9 cellular contexts compared by ENCODE assay signal in the genomic region with DNA sequence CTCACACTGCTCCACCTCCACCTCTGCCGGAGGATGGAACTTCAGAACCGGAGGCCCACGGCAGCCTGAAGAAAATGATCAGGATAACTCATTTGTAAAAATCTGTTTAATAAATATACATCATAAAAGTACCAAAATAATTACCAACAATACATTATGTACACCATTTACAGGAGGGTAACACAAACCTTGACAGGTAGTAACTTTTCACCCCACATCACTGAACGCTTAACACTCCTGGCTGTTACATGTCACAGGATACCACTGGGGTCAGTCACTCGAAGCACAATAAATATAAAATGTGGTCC. TPM values are rescaled to one million over a fixed set of nuclear protein-coding genes. Genes with fewer than 3 reads are reported as not detected.
DNase-seq lines count a peak whose midpoint lies in the region; ATAC-seq, FAIRE-seq and TF ChIP-seq lines count a peak whose summit lies in the region.
"Had no signal": no experiment of that assay in that cellular context is flagged by ENCODE, and none has a peak within 500 bp of the region (broad histone marks: within the 10 kb centered on the region; RNA-seq: fewer than 3 reads in every experiment).

No MANE protein-coding gene starts in this region.

- no peak overlapping the region for H2BK12ac ChIP-seq in trophoblast cell (ENCODE audit: low read length)

- H2BK120ac ChIP-seq in trophoblast cell (ENCODE audit: insufficient read depth, low read length, poor library complexity) = peak overlapping the region; percentile 18

- no peak overlapping the region for H4K8ac ChIP-seq in trophoblast cell (ENCODE audit: low read depth, low read length)

- H3K27ac Mint-ChIP-seq in CD4-positive, alpha-beta memory T cell = peak overlapping the region; percentile 99 to 100 (median 99)

- no peak overlapping the region for H3K4ac ChIP-seq in trophoblast cell (ENCODE audit: low read depth, low read length)

- TF ChIP-seq POLR2A in H54 (IDR thresholded peaks at IDR 0.05; ENCODE audit: low read depth, low read length) = no peak

- H3K79me1 ChIP-seq in trophoblast cell (ENCODE audit: low read length) = peaks cover 25% of the 10 kb centered on the region

- H3K36me3 Mint-ChIP-seq in CD4-positive, alpha-beta memory T cell = peaks cover 44 to 60% of the 10 kb centered on the region in 2 donors

- H3K18ac ChIP-seq in trophoblast cell (ENCODE audit: low read length) = no peak overlapping the region

- DNase-seq in CD4-positive, alpha-beta memory T cell = peak in 1 of 5 donors; percentile 21
- DNase-seq in SK-N-MC (ENCODE audit: low read depth, low spot score) (no peak), trophoblast cell (no peak), foreskin keratinocyte (no peak), H54 (ENCODE audit: insufficient read length, low spot score) (no peak)
- DNase-seq: NCI-H146 had no signal

- H3K4me2 ChIP-seq in trophoblast cell (ENCODE audit: low read length) = no peak overlapping the region

- H3K4me1 Mint-ChIP-seq in CD4-positive, alpha-beta memory T cell = peaks cover 37 to 80% (median 54%) of the 10 kb centered on the region in 4 donors

- H2AK5ac ChIP-seq in trophoblast cell (ENCODE audit: low read length) = no peak overlapping the region

- peak overlapping the region; percentile 4 for H3K14ac ChIP-seq in trophoblast cell (ENCODE audit: low read length)

- peaks cover 55% of the 10 kb centered on the region for H3K4me1 ChIP-seq in CD4-positive, alpha-beta memory T cell (ENCODE audit: insufficient read depth, low read length)
- H3K4me1 ChIP-seq in esophagus (ENCODE audit: control insufficient read depth in 2 of 2, insufficient read depth in 2 of 2, low read length in 1 of 2) = peaks cover 4 to 12% of the 10 kb centered on the region in 2 donors
- peaks cover 21 to 25% of the 10 kb centered on the region in 2 experiments for H3K4me1 ChIP-seq in trophoblast cell (ENCODE audit: control insufficient read depth in 1 of 2, insufficient read depth in 2 of 2, low read length in 2 of 2)
- H3K4me1 ChIP-seq in foreskin keratinocyte = peaks cover 20% of the 10 kb centered on the region

- peaks cover 31% of the 10 kb centered on the region for H3K36me3 ChIP-seq in CD4-positive, alpha-beta memory T cell (ENCODE audit: insufficient read depth, low read length)
- peaks cover 39% of the 10 kb centered on the region for H3K36me3 ChIP-seq in SK-N-MC (ENCODE audit: insufficient read depth, low read length)
- peaks cover 10 to 28% of the 10 kb centered on the region in 2 donors for H3K36me3 ChIP-seq in esophagus (ENCODE audit: control insufficient read depth in 2 of 2, insufficient read depth in 2 of 2, low read length in 1 of 2)
- H3K36me3 ChIP-seq in trophoblast cell (ENCODE audit: control insufficient read depth in 1 of 2, insufficient read depth in 2 of 2, low read length in 2 of 2) = peaks cover 23 to 29% of the 10 kb centered on the region in 2 experiments

- H3K9ac ChIP-seq in SK-N-MC (ENCODE audit: insufficient read length) = no peak overlapping the region
- peak overlapping the region; percentile 5 for H3K9ac ChIP-seq in trophoblast cell (ENCODE audit: low read length)

- no peak for TF ChIP-seq CTCF in foreskin keratinocyte (conservative IDR thresholded peaks at IDR 0.05)

- peak overlapping the region; percentile 100 for H3K27ac ChIP-seq in CD4-positive, alpha-beta memory T cell (ENCODE audit: low read depth, low read length)
- H3K27ac ChIP-seq in SK-N-MC = peak overlapping the region; percentile 42; the same call in 1 of the 2 replicates
- H3K27ac ChIP-seq in esophagus (ENCODE audit: low read depth in 2 of 2, low read length in 1 of 2) = peak overlapping the region; percentile 91 to 100
- H3K27ac ChIP-seq in trophoblast cell (ENCODE audit: low read depth, low read length) = no peak overlapping the region
- H3K27ac ChIP-seq in foreskin keratinocyte = no peak overlapping the region

- no peak overlapping the region for H2BK5ac ChIP-seq in trophoblast cell (ENCODE audit: low read depth, low read length, poor library complexity)

- no peak for FAIRE-seq in H54 (lab: Jason Lieb, UNC)

- intact Hi-C loops in CD4-positive, alpha-beta memory T cell (cut with micrococcal nuclease) = loop anchor here (5.0 kb wide), 3 partner anchors 34 to 864 kb away; a partner anchor contains a TSS

- no peaks in the 10 kb centered on the region for H3K9me3 ChIP-seq in CD4-positive, alpha-beta memory T cell (ENCODE audit: control insufficient read depth in 1 of 2, low read length in 2 of 2)
- H3K9me3 ChIP-seq in SK-N-MC (ENCODE audit: low read depth, low read length) = no peaks in the 10 kb centered on the region
- no peaks in the 10 kb centered on the region for H3K9me3 ChIP-seq in esophagus (ENCODE audit: control insufficient read depth in 2 of 2, insufficient read depth in 1 of 2, low read depth in 1 of 2, low read length in 1 of 2)
- no peaks in the 10 kb centered on the region for H3K9me3 ChIP-seq in trophoblast cell (ENCODE audit: insufficient read depth, low read depth, low read length)

- ATAC-seq in GM18870 (IDR thresholded peaks at IDR 0.05; ENCODE audit: unreplicated experiment) (no peak), GM18909 (IDR thresholded peaks at IDR 0.05; ENCODE audit: poor library complexity, unreplicated experiment) (no peak), foreskin keratinocyte (no peak)

- peak overlapping the region; percentile 20 to 88 for H3K4me3 ChIP-seq in CD4-positive, alpha-beta memory T cell (ENCODE audit: low read length in 2 of 2)
- no peak overlapping the region for H3K4me3 ChIP-seq in SK-N-MC
- peak overlapping the region; percentile 36 to 87 for H3K4me3 ChIP-seq in esophagus (ENCODE audit: low read depth in 1 of 2, low read length in 2 of 2)
- H3K4me3 ChIP-seq in trophoblast cell (ENCODE audit: low read depth, low read length) = no peak overlapping the region

- no peaks in the 10 kb centered on the region for H3K27me3 ChIP-seq in CD4-positive, alpha-beta memory T cell (ENCODE audit: insufficient read depth, low read length)
- H3K27me3 ChIP-seq in esophagus (ENCODE audit: control insufficient read depth in 1 of 2, insufficient read depth in 2 of 2, low read length in 2 of 2) (no peaks in the 10 kb centered on the region), trophoblast cell (ENCODE audit: insufficient read depth, low read length) (no peaks in the 10 kb centered on the region), foreskin keratinocyte (no peaks in the 10 kb centered on the region)

- H3K79me2 ChIP-seq in trophoblast cell (ENCODE audit: control insufficient read depth, insufficient read depth, low read length, poor library complexity) = peaks cover 17% of the 10 kb centered on the region

- H2AFZ ChIP-seq in trophoblast cell (ENCODE audit: insufficient read depth, low read length, poor library complexity) = no peak overlapping the region

- H3K23ac ChIP-seq in trophoblast cell (ENCODE audit: low read length) = no peak overlapping the region

- H3K27me3 Mint-ChIP-seq in CD4-positive, alpha-beta memory T cell = peaks cover 0 to 2% of the 10 kb centered on the region in 2 donors

- peaks cover 0 to 8% (median 0%) of the 10 kb centered on the region in 8 donors for H3K9me3 Mint-ChIP-seq in CD4-positive, alpha-beta memory T cell

- WGBS in esophagus, 2 donors = 25 to 27% methylated on average over 5 of the region's 5 CpGs
- WGBS in trophoblast cell (ENCODE audit: extremely low coverage, insufficient coverage, insufficient read length) = no CpG with 5 or more reads among the region's 5 CpGs

- H3K4me3 Mint-ChIP-seq in CD4-positive, alpha-beta memory T cell = peak overlapping the region; percentile 76 to 97 (median 94)

- H4K91ac ChIP-seq in trophoblast cell (ENCODE audit: low read depth, low read length) = no peak overlapping the region

- CTCF ChIA-PET in CD4-positive, alpha-beta memory T cell (lab: Charles Lee; ENCODE audit: partially characterized antibody) = interaction anchor here (1.0 to 6.5 kb wide), 9 partner anchors 14 to 356 kb away, joined by 3 to 81 read pairs (median 4); a partner anchor contains a TSS

- POLR2A ChIA-PET in CD4-positive, alpha-beta memory T cell (lab: Charles Lee; ENCODE audit: partially characterized antibody) = interaction anchor here (0.8 to 6.5 kb wide), 10 partner anchors 15 to 355 kb away, joined by 3 to 167 read pairs (median 38); a partner anchor contains a TSS

- no peak overlapping the region for H4K12ac ChIP-seq in trophoblast cell (ENCODE audit: low read depth, low read length)

RNA-seq across cellular contexts. Expression of a gene that starts 3.2 kb away (rescaled TPM):
- 100 to 1,000 TPM; 119 to 120 TPM for total RNA-seq in CD4-positive, alpha-beta memory T cell
- polyA plus RNA-seq in CD4-positive, alpha-beta memory T cell = 100 to 1,000 TPM; 334 to 833 TPM
- polyA plus RNA-seq in esophagus (100 to 1,000 TPM; 121 to 206 TPM), foreskin keratinocyte (60.0 and 69.6 TPM in 2 replicates)
- 116 and 119 TPM in 2 replicates for polyA plus RNA-seq in trophoblast cell (2013)
- 83.7 and 106 TPM in 2 replicates for total RNA-seq in foreskin keratinocyte

Comparison
In these comparisons a context has a peak if more than half of its experiments do, and no peak if none do; other contexts are left out.
1. H3K27ac ChIP-seq: peak in CD4-positive, alpha-beta memory T cell (single experiment), SK-N-MC (single experiment) and esophagus (2 of 2); none in trophoblast cell (single experiment) and foreskin keratinocyte (single experiment).
2. H3K4me3 ChIP-seq: peak in CD4-positive, alpha-beta memory T cell (2 of 2) and esophagus (2 of 2); none in SK-N-MC (single experiment) and trophoblast cell (single experiment).